ENCODE assay signal across 8 cellular contexts in genomic region chr10:102399217-102400021, GRCh38. TPM values are rescaled to one million over a fixed set of nuclear protein-coding genes. Genes with fewer than 3 reads are reported as not detected.
A peak's percentile ranks its signal among the peaks of the same experiment; 100 is the strongest.
DNase-seq lines count a peak whose midpoint lies in the region; ATAC-seq and TF ChIP-seq lines count a peak whose summit lies in the region.

No MANE protein-coding gene starts in this region.

- POLR2A ChIA-PET in activated naive CD8-positive, alpha-beta T cell treated with anti-CD3 and anti-CD28 coated beads, Interleukin-2, amount 10 ng/mL, durations not matched to agents 7 days and 5 days (lab: Charles Lee): interaction anchor here (0.6 to 1.5 kb wide), 12 partner anchors 10 to 173 kb away, joined by 3 to 6 read pairs (median 3); partner anchors contain the start of gene CUEDC2

- H3K4me1 Mint-ChIP-seq in GM23338: peaks cover 14% of the 10 kb centered on the region; the same call in 2 of the 3 replicates
- H3K4me1 Mint-ChIP-seq in activated naive CD8-positive, alpha-beta T cell treated with anti-CD3 and anti-CD28 coated beads, Interleukin-2, amount 10 ng/mL, durations not matched to agents 7 days and 5 days: peaks cover 21% of the 10 kb centered on the region

- no peaks in the 10 kb centered on the region for H3K36me3 ChIP-seq in GM23338 (ENCODE audit: insufficient read depth)
- peaks cover 15% of the 10 kb centered on the region for H3K36me3 ChIP-seq in MM.1S (replicated peaks; ENCODE audit: insufficient read depth, low read length)
- H3K36me3 ChIP-seq in parathyroid adenoma (ENCODE audit: control insufficient read depth, insufficient read depth, low read length): no peaks in the 10 kb centered on the region
- peaks cover 12 to 43% (median 20%) of the 10 kb centered on the region in 3 donors for H3K36me3 ChIP-seq in tibial artery

- TF ChIP-seq CTCF in GM23338 (conservative IDR thresholded peaks at IDR 0.05; ENCODE audit: low read depth in 2 of 2): peak; percentile 81 to 99
- TF ChIP-seq CTCF in MM.1S (IDR thresholded peaks at IDR 0.05; ENCODE audit: low read length): peak; percentile 88
- TF ChIP-seq CTCF in parathyroid adenoma (IDR thresholded peaks at IDR 0.05): peak; percentile 95
- peak; percentile 94 to 95 for TF ChIP-seq CTCF in tibial artery (IDR thresholded peaks at IDR 0.05)

- peaks cover 7% of the 10 kb centered on the region; the same call in 1 of the 2 replicates for H3K4me1 ChIP-seq in GM23338 (ENCODE audit: insufficient read depth)
- peaks cover 24% of the 10 kb centered on the region for H3K4me1 ChIP-seq in MM.1S (ENCODE audit: low read length)
- H3K4me1 ChIP-seq in parathyroid adenoma: peaks cover 11% of the 10 kb centered on the region
- peaks cover 5 to 41% (median 24%) of the 10 kb centered on the region in 4 donors for H3K4me1 ChIP-seq in tibial artery

- peak overlapping the region; percentile 65 for H3K4me3 Mint-ChIP-seq in GM23338
- peak overlapping the region; percentile 66 for H3K4me3 Mint-ChIP-seq in activated naive CD8-positive, alpha-beta T cell treated with anti-CD3 and anti-CD28 coated beads, Interleukin-2, amount 10 ng/mL, durations not matched to agents 7 days and 5 days

- H3K79me2 ChIP-seq in GM23338 (replicated peaks; ENCODE audit: insufficient read depth) (no peaks in the 10 kb centered on the region), MM.1S (ENCODE audit: low read length) (peaks cover 45% of the 10 kb centered on the region), parathyroid adenoma (no peaks in the 10 kb centered on the region)

- H3K27ac ChIP-seq in GM23338 (ENCODE audit: low read depth) (no peak overlapping the region), MM.1S (ENCODE audit: low read length) (peak overlapping the region; percentile 71; the same call in 1 of the 2 replicates), parathyroid adenoma (peak overlapping the region; percentile 46), tibial artery (peak overlapping the region; percentile 71 to 89)

- in situ Hi-C loops in G401 (cut with HindIII; ENCODE audit: low sequenced_read_pairs): no loop called here

- H3K9me3 Mint-ChIP-seq in GM23338: no peaks in the 10 kb centered on the region
- no peaks in the 10 kb centered on the region for H3K9me3 Mint-ChIP-seq in activated naive CD8-positive, alpha-beta T cell treated with anti-CD3 and anti-CD28 coated beads, Interleukin-2, amount 10 ng/mL, durations not matched to agents 7 days and 5 days

- no peak overlapping the region for H3K27ac Mint-ChIP-seq in GM23338
- H3K27ac Mint-ChIP-seq in activated naive CD8-positive, alpha-beta T cell treated with anti-CD3 and anti-CD28 coated beads, Interleukin-2, amount 10 ng/mL, durations not matched to agents 7 days and 5 days: peak overlapping the region; percentile 48

- H3K9me2 ChIP-seq in GM23338 (ENCODE audit: insufficient read depth) (no peaks in the 10 kb centered on the region), MM.1S (replicated peaks; ENCODE audit: insufficient read depth, low read length) (no peaks in the 10 kb centered on the region)

- intact Hi-C loops in Right ventricle myocardium superior (cut with DNase I) (loop anchor here (5.0 to 10.0 kb wide), 3 partner anchors 75 to 183 kb away; partner anchors contain the start of gene ELOVL3), tibial artery (cut with DNase I; ENCODE audit: low total_unique reads) (loop anchor here (1.0 to 5.0 kb wide), 3 partner anchors 22 to 227 kb away; no protein-coding TSS in a partner anchor)

- ATAC-seq in GM23338: peak; percentile 54
- peak; percentile 71 for ATAC-seq in activated naive CD8-positive, alpha-beta T cell treated with anti-CD3 and anti-CD28 coated beads, Interleukin-2, amount 10 ng/mL, durations not matched to agents 7 days and 5 days (ENCODE audit: low read depth)
- peak; percentile 82 for ATAC-seq in Right ventricle myocardium superior (ENCODE audit: poor library complexity)

- no peaks in the 10 kb centered on the region; the same call in 2 of the 3 replicates for H3K36me3 Mint-ChIP-seq in GM23338 (ENCODE audit: low read depth)
- peaks cover 6% of the 10 kb centered on the region for H3K36me3 Mint-ChIP-seq in activated naive CD8-positive, alpha-beta T cell treated with anti-CD3 and anti-CD28 coated beads, Interleukin-2, amount 10 ng/mL, durations not matched to agents 7 days and 5 days

- no peaks in the 10 kb centered on the region; the same call in 1 of the 2 replicates for H4K20me1 ChIP-seq in GM23338 (replicated peaks; ENCODE audit: insufficient read depth)
- H4K20me1 ChIP-seq in MM.1S (ENCODE audit: insufficient read depth, low read length): peaks cover 11% of the 10 kb centered on the region; the same call in 1 of the 2 replicates

- H3K4me3 ChIP-seq in GM23338 (peak overlapping the region; percentile 74), MM.1S (ENCODE audit: low read length) (peak overlapping the region; percentile 57; the same call in 1 of the 2 replicates), parathyroid adenoma (ENCODE audit: low read depth, low read length) (peak overlapping the region; percentile 56), tibial artery (peak overlapping the region; percentile 57 to 64)

- H3K9ac ChIP-seq in MM.1S (ENCODE audit: low read length) (peak overlapping the region; percentile 46; the same call in 1 of the 2 replicates), parathyroid adenoma (no peak overlapping the region)

- H3K4me2 ChIP-seq in GM23338 (peak overlapping the region; percentile 88), MM.1S (ENCODE audit: low read depth, low read length) (peak overlapping the region; percentile 94), parathyroid adenoma (ENCODE audit: low read length) (peak overlapping the region; percentile 96)

- DNase-seq in G401 (ENCODE audit: low spot score): peak; percentile 85
- DNase-seq in GM23338 (ENCODE audit: low spot score): peak; percentile 90
- peak; percentile 90 for DNase-seq in MM.1S
- DNase-seq in SKM-1 (lab: John Stamatoyannopoulos, UW; ENCODE audit: unreplicated experiment): peak; percentile 76
- peak; percentile 96 for DNase-seq in activated naive CD8-positive, alpha-beta T cell treated with anti-CD3 and anti-CD28 coated beads, Interleukin-2, amount 10 ng/mL, durations not matched to agents 7 days and 5 days
- peak; percentile 96 for DNase-seq in Right ventricle myocardium superior
- peak; percentile 86 to 93 for DNase-seq in tibial artery

- H3K27me3 Mint-ChIP-seq in GM23338 (ENCODE audit: insufficient read depth, low read depth, poor library complexity): peaks cover 30% of the 10 kb centered on the region
- no peaks in the 10 kb centered on the region for H3K27me3 Mint-ChIP-seq in activated naive CD8-positive, alpha-beta T cell treated with anti-CD3 and anti-CD28 coated beads, Interleukin-2, amount 10 ng/mL, durations not matched to agents 7 days and 5 days

- 0 out of 2 replicates have a peak, but pooled peaks cover 14% of the 10 kb centered on the region for H3F3A ChIP-seq in GM23338 (replicated peaks; ENCODE audit: low read depth)
- H3F3A ChIP-seq in MM.1S (ENCODE audit: insufficient read depth, low read length): peaks cover 53% of the 10 kb centered on the region

- no peaks in the 10 kb centered on the region for H3K9me3 ChIP-seq in MM.1S (replicated peaks; ENCODE audit: insufficient read depth, low read length)
- no peaks in the 10 kb centered on the region for H3K9me3 ChIP-seq in parathyroid adenoma (ENCODE audit: control insufficient read depth, low read length)
- H3K9me3 ChIP-seq in tibial artery: no peaks in the 10 kb centered on the region

- peak overlapping the region; percentile 94 for H2AFZ ChIP-seq in GM23338
- H2AFZ ChIP-seq in MM.1S (ENCODE audit: low read length): 0 out of 2 replicates have a peak overlapping the region, but pooled peaks have one; percentile 27
- H2AFZ ChIP-seq in parathyroid adenoma: peak overlapping the region; percentile 92

- peaks cover 15% of the 10 kb centered on the region for H3K27me3 ChIP-seq in GM23338 (ENCODE audit: insufficient read depth)
- H3K27me3 ChIP-seq in MM.1S (replicated peaks; ENCODE audit: insufficient read depth, low read length): no peaks in the 10 kb centered on the region
- H3K27me3 ChIP-seq in parathyroid adenoma (ENCODE audit: control insufficient read depth, insufficient read depth, low read length): no peaks in the 10 kb centered on the region
- H3K27me3 ChIP-seq in tibial artery: no peaks in the 10 kb centered on the region

TF ChIP-seq in GM23338, 12 proteins besides CTCF, POLR2A, EP300 and RAD21 (continues in another document):
- no peak for TF ChIP-seq NANOG (IDR thresholded peaks at IDR 0.05; ENCODE audit: borderline replicate concordance)

RNA-seq across cellular contexts. Expression of gene NFKB2, which starts 3.9 kb away (rescaled TPM):
- 23.3 and 23.9 TPM in 2 replicates for total RNA-seq in G401 (2014; rRNA removed; shearing (Covaris generic))
- 19.0 and 29.4 TPM in 2 replicates for total RNA-seq in GM23338 (2014; rRNA removed; shearing (Covaris generic))
- polyA plus RNA-seq in GM23338 (2016; fragmentation: Nextera tagmentation; extraction: Ambion mirVana): 6.8 and 8.1 TPM in 2 replicates
- 100 to 1,000 TPM; 103 to 104 TPM for total RNA-seq in activated naive CD8-positive, alpha-beta T cell treated with anti-CD3 and anti-CD28 coated beads, Interleukin-2, amount 10 ng/mL, durations not matched to agents 7 days and 5 days
- 13.3 TPM for total RNA-seq in Right ventricle myocardium superior

RNA-seq across cellular contexts. Expression of gene PSD, which starts 19.2 kb away (rescaled TPM):
- 3.1 and 7.9 TPM in 2 replicates for total RNA-seq in G401 (2014; rRNA removed; shearing (Covaris generic))
- 4.0 and 6.8 TPM in 2 replicates for total RNA-seq in GM23338 (2014; rRNA removed; shearing (Covaris generic))
- polyA plus RNA-seq in GM23338 (2016; fragmentation: Nextera tagmentation; extraction: Ambion mirVana): 1.9 and 2.7 TPM in 2 replicates
- 1 to 10 TPM; 3.6 to 4.3 TPM for total RNA-seq in activated naive CD8-positive, alpha-beta T cell treated with anti-CD3 and anti-CD28 coated beads, Interleukin-2, amount 10 ng/mL, durations not matched to agents 7 days and 5 days
- 0.89 TPM for total RNA-seq in Right ventricle myocardium superior

RNA-seq across cellular contexts. Expression of gene FBXL15, which starts 21.2 kb away (rescaled TPM):
- 29.9 and 32.1 TPM in 2 replicates for total RNA-seq in G401 (2014; rRNA removed; shearing (Covaris generic))
- total RNA-seq in GM23338 (2014; rRNA removed; shearing (Covaris generic)): 29.7 and 36.1 TPM in 2 replicates
- polyA plus RNA-seq in GM23338 (2016; fragmentation: Nextera tagmentation; extraction: Ambion mirVana): 18.4 and 18.5 TPM in 2 replicates
- total RNA-seq in activated naive CD8-positive, alpha-beta T cell treated with anti-CD3 and anti-CD28 coated beads, Interleukin-2, amount 10 ng/mL, durations not matched to agents 7 days and 5 days: 10 to 100 TPM; 11.7 to 16.3 TPM
- 9.4 TPM for total RNA-seq in Right ventricle myocardium superior

RNA-seq across cellular contexts. Expression of gene CUEDC2, which starts 33.0 kb away (rescaled TPM):
- total RNA-seq in G401 (2014; rRNA removed; shearing (Covaris generic)): 133 and 209 TPM in 2 replicates
- 37.0 and 39.2 TPM in 2 replicates for total RNA-seq in GM23338 (2014; rRNA removed; shearing (Covaris generic))
- 37.3 and 47.3 TPM in 2 replicates for polyA plus RNA-seq in GM23338 (2016; fragmentation: Nextera tagmentation; extraction: Ambion mirVana)
- total RNA-seq in activated naive CD8-positive, alpha-beta T cell treated with anti-CD3 and anti-CD28 coated beads, Interleukin-2, amount 10 ng/mL, durations not matched to agents 7 days and 5 days: 10 to 100 TPM; 68.6 to 70.3 TPM
- 73.8 TPM for total RNA-seq in Right ventricle myocardium superior

RNA-seq across cellular contexts. Expression of gene C10orf95, which starts 51.9 kb away (rescaled TPM):
- total RNA-seq in G401 (2014; rRNA removed; shearing (Covaris generic)): 1.8 TPM in 1 of 2 replicates, not detected in the other
- 0.69 TPM in 1 of 2 replicates, not detected in the other for total RNA-seq in GM23338 (2014; rRNA removed; shearing (Covaris generic))
- polyA plus RNA-seq in GM23338 (2016; fragmentation: Nextera tagmentation; extraction: Ambion mirVana): 1.1 and 1.5 TPM in 2 replicates
- under 1 TPM; 0.28 to 0.54 TPM for total RNA-seq in activated naive CD8-positive, alpha-beta T cell treated with anti-CD3 and anti-CD28 coated beads, Interleukin-2, amount 10 ng/mL, durations not matched to agents 7 days and 5 days
- total RNA-seq in Right ventricle myocardium superior: not detected

Comparison
In these comparisons a context has a peak if more than half of its experiments do, and no peak if none do; other contexts are left out.
1. H2AFZ ChIP-seq: peak in every context shown above with its lines; median percentile 94 in GM23338; 92 in parathyroid adenoma; 27 in MM.1S.